In the genomic region with DNA sequence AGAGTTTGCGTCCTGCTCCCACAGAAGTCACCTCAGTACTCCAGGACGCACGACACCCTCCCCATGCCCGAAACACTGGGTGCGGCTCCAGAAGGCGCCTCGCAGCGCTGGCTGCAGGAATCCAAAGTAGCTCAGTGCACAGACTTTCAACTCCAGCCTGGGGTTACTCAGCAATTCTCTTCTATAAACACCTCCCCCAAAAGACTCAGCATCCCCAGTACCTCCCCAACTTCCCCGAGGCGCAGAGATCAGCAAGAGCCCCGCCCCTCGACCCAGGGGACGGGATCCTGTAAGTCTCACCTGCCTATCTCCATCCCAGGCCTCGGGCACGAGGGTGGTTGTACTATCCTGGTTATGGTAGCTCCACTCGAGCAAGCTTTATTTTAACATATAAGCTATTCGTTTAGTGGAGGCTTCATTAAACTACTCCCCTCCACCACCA, we compare ENCODE assay signal across 8 cellular contexts.
DNase-seq lines count a peak whose midpoint lies in the region; ATAC-seq and TF ChIP-seq lines count a peak whose summit lies in the region.

No MANE protein-coding gene starts in this region.

- peaks cover 21 to 58% (median 38%) of the 10 kb centered on the region in 5 donors for H3K27me3 Mint-ChIP-seq in naive thymus-derived CD4-positive, alpha-beta T cell

- H3K4me3 ChIP-seq in NB4 (ENCODE audit: low read depth, low read length) = no peak overlapping the region
- H3K4me3 ChIP-seq in naive thymus-derived CD4-positive, alpha-beta T cell (ENCODE audit: low read length) = peak overlapping the region; percentile 50

- CTCF ChIA-PET in naive thymus-derived CD4-positive, alpha-beta T cell (lab: Charles Lee) = no interaction called here

- peak overlapping the region; percentile 49 to 94 (median 76) for H3K4me3 Mint-ChIP-seq in naive thymus-derived CD4-positive, alpha-beta T cell

- peaks cover 14 to 27% of the 10 kb centered on the region in 2 donors for H3K4me1 ChIP-seq in naive thymus-derived CD4-positive, alpha-beta T cell (ENCODE audit: control insufficient read depth in 2 of 2, insufficient read depth in 2 of 2, low read length in 2 of 2)

- TF ChIP-seq POLR2A in NB4 (IDR thresholded peaks at IDR 0.05; ENCODE audit: extremely low read depth, insufficient read length) = no peak

- peak; percentile 28 for DNase-seq in EH (ENCODE audit: low read depth)
- DNase-seq in NB4 (ENCODE audit: low read depth) = peak; percentile 85
- peak; percentile 14 for DNase-seq in cerebellar cortex (ENCODE audit: low spot score)
- peak in 1 of 9 donors; percentile 11 for DNase-seq in naive thymus-derived CD4-positive, alpha-beta T cell
- DNase-seq in SW480 (ENCODE audit: low spot score) = no peak
- DNase-seq in NCI-H2107 treated with DMSO at 0.1 percent for 48 hours (lab: John Stamatoyannopoulos, UW; ENCODE audit: unreplicated experiment) = no peak
- no peak for DNase-seq in NCI-H1930 (lab: John Stamatoyannopoulos, UW)

- intact Hi-C loops in naive thymus-derived CD4-positive, alpha-beta T cell (cut with micrococcal nuclease) = no loop called here

- no peaks in the 10 kb centered on the region for H3K9me3 ChIP-seq in naive thymus-derived CD4-positive, alpha-beta T cell (ENCODE audit: control insufficient read depth in 2 of 3, low read length in 3 of 3)

- peaks cover 0 to 5% (median 0%) of the 10 kb centered on the region in 11 donors for H3K9me3 Mint-ChIP-seq in naive thymus-derived CD4-positive, alpha-beta T cell

- peaks cover 0 to 11% (median 4%) of the 10 kb centered on the region in 5 donors for H3K36me3 Mint-ChIP-seq in naive thymus-derived CD4-positive, alpha-beta T cell

- ATAC-seq in naive thymus-derived CD4-positive, alpha-beta T cell = peak; percentile 38
- ATAC-seq in HG03039 (IDR thresholded peaks at IDR 0.05; ENCODE audit: unreplicated experiment) = no peak

- TF ChIP-seq CTCF in NB4 (IDR thresholded peaks at IDR 0.05; ENCODE audit: low read depth, low read length) = no peak

- POLR2A ChIA-PET in naive thymus-derived CD4-positive, alpha-beta T cell (lab: Charles Lee) = interaction anchor here (0.7 kb wide), 1 partner anchor 471 kb away, joined by 3 read pairs; no protein-coding TSS in a partner anchor

- H3K4me1 Mint-ChIP-seq in naive thymus-derived CD4-positive, alpha-beta T cell = peaks cover 6 to 27% (median 24%) of the 10 kb centered on the region in 7 donors

- H3K36me3 ChIP-seq in naive thymus-derived CD4-positive, alpha-beta T cell (ENCODE audit: control insufficient read depth in 2 of 3, insufficient read depth in 3 of 3, low read length in 3 of 3) = no peaks in the 10 kb centered on the region

- no peak overlapping the region for H3K27ac Mint-ChIP-seq in naive thymus-derived CD4-positive, alpha-beta T cell

- peaks cover 0 to 12% of the 10 kb centered on the region in 2 donors for H3K27me3 ChIP-seq in naive thymus-derived CD4-positive, alpha-beta T cell (ENCODE audit: control insufficient read depth in 2 of 2, insufficient read depth in 2 of 2, low read length in 2 of 2)

- no peak overlapping the region for H3K27ac ChIP-seq in naive thymus-derived CD4-positive, alpha-beta T cell (ENCODE audit: low read depth, low read length)

Comparison
In these comparisons a context has a peak if more than half of its experiments do, and no peak if none do; other contexts are left out.
1. DNase-seq: peak in EH (single experiment), NB4 (single experiment) and cerebellar cortex (single experiment); none in SW480 (single experiment), NCI-H2107 treated with DMSO at 0.1 percent for 48 hours (single experiment) and NCI-H1930 (0 of 2).